8 cellular contexts compared by ENCODE assay signal in genomic region chr1:113390871-113391642, GRCh38. TPM values are rescaled to one million over a fixed set of nuclear protein-coding genes. Genes with fewer than 3 reads are reported as not detected.
DNase-seq lines count a peak whose midpoint lies in the region; ATAC-seq and TF ChIP-seq lines count a peak whose summit lies in the region.

No MANE protein-coding gene starts in this region.

- no peak for TF ChIP-seq POLR2A in right lobe of liver (IDR thresholded peaks at IDR 0.05)

- H3K27ac ChIP-seq in HUES6 (ENCODE audit: low read depth, low read length) (peak overlapping the region; percentile 61; the same call in 1 of the 2 replicates), right lobe of liver (peak overlapping the region; percentile 81 to 95 (median 94))

- peak overlapping the region; percentile 65 for H3K4me3 ChIP-seq in GM08714 (ENCODE audit: low read length)
- peak overlapping the region; percentile 87 for H3K4me3 ChIP-seq in HUES6 (ENCODE audit: low read depth, low read length)
- peak overlapping the region; percentile 70 to 83 (median 79) for H3K4me3 ChIP-seq in right lobe of liver

- POLR2A ChIA-PET in activated B cell treated with CpG ODN at 0.5 μM for 24 hours (lab: Charles Lee): no interaction called here

- H3K36me3 Mint-ChIP-seq in activated B cell treated with CpG ODN at 0.5 μM for 24 hours (ENCODE audit: low read depth) (peaks cover 3% of the 10 kb centered on the region), chondrocyte (ENCODE audit: low read depth) (no peaks in the 10 kb centered on the region)

- WGBS in right lobe of liver (ENCODE audit: insufficient coverage, low coverage, low lambda C conversion rate, missing lambda C conversion rate): 0% methylated on average over 1 of the region's 74 CpGs

- H3K9me3 Mint-ChIP-seq in activated B cell treated with CpG ODN at 0.5 μM for 24 hours (peaks cover 4% of the 10 kb centered on the region), chondrocyte (ENCODE audit: low read depth) (no peaks in the 10 kb centered on the region)

- intact Hi-C loops in activated B cell treated with CpG ODN at 0.5 μM for 24 hours (cut with micrococcal nuclease) (loop anchor here (2.0 to 10.0 kb wide), 8 partner anchors 318 to 1192 kb away; partner anchors contain the start of genes LRIG2, PHTF1, PPM1J and RSBN1), right lobe of liver (cut with DNase I) (no loop called here)

- H3K9me3 ChIP-seq in HUES6 (ENCODE audit: control insufficient read depth, insufficient read depth, low read depth, low read length) (peaks cover 3% of the 10 kb centered on the region; the same call in 1 of the 2 replicates), right lobe of liver (no peaks in the 10 kb centered on the region)

- peaks cover 31% of the 10 kb centered on the region for H3K27me3 Mint-ChIP-seq in activated B cell treated with CpG ODN at 0.5 μM for 24 hours
- H3K27me3 Mint-ChIP-seq in chondrocyte (ENCODE audit: low read depth): no peaks in the 10 kb centered on the region

- ATAC-seq in activated B cell treated with CpG ODN at 0.5 μM for 24 hours (ENCODE audit: low read depth) (peak; percentile 3), right lobe of liver (peak; percentile 8 to 17 (median 16)), HG03045 (IDR thresholded peaks at IDR 0.05; ENCODE audit: unreplicated experiment) (no peak)

- peak overlapping the region; percentile 95 for H3K4me3 Mint-ChIP-seq in activated B cell treated with CpG ODN at 0.5 μM for 24 hours
- H3K4me3 Mint-ChIP-seq in chondrocyte (ENCODE audit: unreplicated experiment): peak overlapping the region; percentile 87

- H3K27me3 ChIP-seq in HUES6 (ENCODE audit: control insufficient read depth, insufficient read depth, low read length): peaks cover 8% of the 10 kb centered on the region
- no peaks in the 10 kb centered on the region for H3K27me3 ChIP-seq in right lobe of liver

- H3K27ac Mint-ChIP-seq in activated B cell treated with CpG ODN at 0.5 μM for 24 hours: no peak overlapping the region
- H3K27ac Mint-ChIP-seq in chondrocyte (ENCODE audit: unreplicated experiment): no peak overlapping the region

- H3K36me3 ChIP-seq in HUES6 (ENCODE audit: control insufficient read depth, insufficient read depth, low read length) (no peaks in the 10 kb centered on the region), right lobe of liver (no peaks in the 10 kb centered on the region)

- CTCF ChIA-PET in activated B cell treated with CpG ODN at 0.5 μM for 24 hours (lab: Charles Lee): no interaction called here

- H3K4me1 ChIP-seq in HUES6 (ENCODE audit: control insufficient read depth, insufficient read depth, low read length): peaks cover 13% of the 10 kb centered on the region
- peaks cover 0 to 36% (median 5%) of the 10 kb centered on the region in 4 donors for H3K4me1 ChIP-seq in right lobe of liver

- H3K4me1 Mint-ChIP-seq in activated B cell treated with CpG ODN at 0.5 μM for 24 hours: peaks cover 18% of the 10 kb centered on the region
- peaks cover 38% of the 10 kb centered on the region for H3K4me1 Mint-ChIP-seq in chondrocyte (ENCODE audit: low read depth)

- DNase-seq in activated B cell treated with CpG ODN at 0.5 μM for 24 hours: peak; percentile 34
- DNase-seq in chondrocyte (ENCODE audit: low spot score): no peak
- peak; percentile 62 to 78 (median 71) for DNase-seq in right lobe of liver
- DNase-seq in stimulated activated CD4-positive, alpha-beta T cell treated with anti-CD3 and anti-CD28 coated beads, Interleukin-4, amount 100 ng/mL, for 24 hours: peak; percentile 41
- no peak for DNase-seq in NCI-H1436 treated with DMSO at 0.1 percent for 48 hours (lab: John Stamatoyannopoulos, UW)

- peak overlapping the region; percentile 74 for H3K9ac ChIP-seq in HUES6 (ENCODE audit: low read length)

- TF ChIP-seq CTCF in activated B cell treated with CpG ODN at 0.5 μM for 24 hours (IDR thresholded peaks at IDR 0.05) (no peak), chondrocyte (IDR thresholded peaks at IDR 0.05) (no peak), right lobe of liver (IDR thresholded peaks at IDR 0.05) (no peak)

RNA-seq across cellular contexts. Expression of gene MAGI3, which starts 0.7 kb away (rescaled TPM):
- 0.83 and 1.0 TPM in 2 replicates for total RNA-seq in activated B cell treated with CpG ODN at 0.5 μM for 24 hours
- 8.8 to 11.8 TPM (median 9.0 TPM) in 3 replicates for total RNA-seq in chondrocyte
- total RNA-seq in right lobe of liver: 10 to 100 TPM in 5 of 6 experiments, 1 to 10 TPM in 1; 8.5 to 14.5 (median 12.3) TPM

Comparison
In these comparisons a context has a peak if more than half of its experiments do, and no peak if none do; other contexts are left out.
1. DNase-seq: peak in activated B cell treated with CpG ODN at 0.5 μM for 24 hours (single experiment), right lobe of liver (3 of 3) and stimulated activated CD4-positive, alpha-beta T cell treated with anti-CD3 and anti-CD28 coated beads, Interleukin-4, amount 100 ng/mL, for 24 hours (single experiment); none in chondrocyte (single experiment) and NCI-H1436 treated with DMSO at 0.1 percent for 48 hours (single experiment).
2. Peak in every context shown above with its lines, with median percentiles within 50 percentile points of each other: H3K4me3 ChIP-seq.